ENCODE assay signal across 3 cellular contexts in genomic region chr5:38789777-38790176, GRCh38.
TF ChIP-seq lines count a peak whose summit lies in the region.

No MANE protein-coding gene starts in this region.

TF ChIP-seq in GM23338, 12 proteins besides CTCF, POLR2A, EP300 and RAD21 (continues in another document):
- TF ChIP-seq REST (IDR thresholded peaks at IDR 0.05; ENCODE audit: unreplicated experiment) = no peak
- no peak for TF ChIP-seq CREB1 (CRISPR knock-in tag; IDR thresholded peaks at IDR 0.05; ENCODE audit: low read depth)
- no peak for TF ChIP-seq EZH2 (IDR thresholded peaks at IDR 0.05; ENCODE audit: low read depth, unreplicated experiment)
- TF ChIP-seq ZNF114 (CRISPR knock-in tag; IDR thresholded peaks at IDR 0.05) = no peak
- no peak for TF ChIP-seq POLR2AphosphoS5 (IDR thresholded peaks at IDR 0.05; ENCODE audit: low read depth)
- no peak for TF ChIP-seq STAT1 (IDR thresholded peaks at IDR 0.05; ENCODE audit: unreplicated experiment)
- no peak for TF ChIP-seq ZNF331 (CRISPR knock-in tag; IDR thresholded peaks at IDR 0.05; ENCODE audit: low read depth)
- no peak for TF ChIP-seq JUNB (IDR thresholded peaks at IDR 0.05; ENCODE audit: unreplicated experiment)

TF ChIP-seq in HEK293, 187 proteins besides CTCF, POLR2A, EP300 and RAD21:
- no peak for TF ChIP-seq ZBTB11 (tag by site-specific recombination; conservative IDR thresholded peaks at IDR 0.05; ENCODE audit: low read depth)
- TF ChIP-seq HOXC10 (CRISPR knock-in tag; IDR thresholded peaks at IDR 0.05) = no peak
- TF ChIP-seq ZSCAN16 (tag by site-specific recombination; IDR thresholded peaks at IDR 0.05) = peak; percentile 71; the same call in 1 of the 2 replicates
- TF ChIP-seq ZNF449 (tag by site-specific recombination; IDR thresholded peaks at IDR 0.05) = no peak
- no peak for TF ChIP-seq ZSCAN18 (tag by site-specific recombination; IDR thresholded peaks at IDR 0.05)
- TF ChIP-seq SCRT1 (tag by site-specific recombination; IDR thresholded peaks at IDR 0.05; ENCODE audit: borderline replicate concordance) = 0 out of 2 replicates have a peak, but pooled peaks have one; percentile 12
- TF ChIP-seq ZNF664 (tag by site-specific recombination; IDR thresholded peaks at IDR 0.05) = peak; percentile 43; the same call in 1 of the 2 replicates
- no peak for TF ChIP-seq ZNF488 (tag by site-specific recombination; IDR thresholded peaks at IDR 0.05)
- TF ChIP-seq SCRT2 (tag by site-specific recombination; IDR thresholded peaks at IDR 0.05) = peak; percentile 73
- TF ChIP-seq ZNF785 (tag by site-specific recombination; IDR thresholded peaks at IDR 0.05) = no peak
- peak; percentile 96 for TF ChIP-seq MZF1 (tag by site-specific recombination; IDR thresholded peaks at IDR 0.05; ENCODE audit: borderline replicate concordance)
- no peak for TF ChIP-seq ZNF501 (tag by site-specific recombination; IDR thresholded peaks at IDR 0.05)
TF ChIP-seq in HEK293: peak in this region for 5.

TF ChIP-seq in endothelial cell of umbilical vein, 7 proteins besides CTCF, POLR2A, EP300 and RAD21 (continued from another document):
- TF ChIP-seq MAX (IDR thresholded peaks at IDR 0.05; ENCODE audit: insufficient read depth, insufficient read length) = no peak
